In the genomic region with DNA sequence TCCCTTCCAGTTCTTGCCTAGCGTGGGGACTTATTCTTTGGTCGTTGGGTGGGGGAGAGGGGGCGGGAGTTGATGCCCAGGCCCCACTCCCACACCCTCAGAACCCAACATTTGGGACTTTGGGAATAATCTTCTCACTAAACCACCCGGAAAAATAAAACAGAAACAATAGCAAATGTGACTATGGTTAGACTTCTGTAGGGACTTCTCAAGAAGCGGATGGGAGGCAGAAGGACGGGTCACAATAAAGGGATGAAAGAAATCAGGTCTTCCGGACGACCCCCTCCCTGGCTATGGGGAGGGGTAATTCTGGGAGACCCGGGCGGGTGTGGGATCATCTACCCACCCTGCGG, we compare ENCODE assay signal across 8 cellular contexts. TPM values are rescaled to one million over a fixed set of nuclear protein-coding genes. Genes with fewer than 3 reads are reported as not detected.
DNase-seq lines count a peak whose midpoint lies in the region; ATAC-seq and TF ChIP-seq lines count a peak whose summit lies in the region.

No MANE protein-coding gene starts in this region.

- H3K79me1 ChIP-seq in mesendoderm (ENCODE audit: low read length) = no peaks in the 10 kb centered on the region

- peak overlapping the region; percentile 92 for H3K4me2 ChIP-seq in mesendoderm (ENCODE audit: low read length)

- no peak overlapping the region for H3K4ac ChIP-seq in mesendoderm (ENCODE audit: low read depth, low read length)

- H3K4me3 ChIP-seq in left ventricle myocardium inferior = peak overlapping the region; percentile 60
- peak overlapping the region; percentile 36 for H3K4me3 ChIP-seq in astrocyte of the cerebellum (ENCODE audit: low read depth, low read length)
- no peak overlapping the region for H3K4me3 ChIP-seq in mesendoderm (ENCODE audit: low read length)
- H3K4me3 ChIP-seq in vagina = peak overlapping the region; percentile 19 to 38

- H3K27me3 ChIP-seq in left ventricle myocardium inferior (ENCODE audit: low read depth) (peaks cover 52% of the 10 kb centered on the region), mesendoderm (ENCODE audit: insufficient read depth, low read length, poor library complexity) (peaks cover 3% of the 10 kb centered on the region), vagina (peaks cover 5% of the 10 kb centered on the region)

- DNase-seq in left ventricle myocardium inferior = no peak
- no peak for DNase-seq in left cardiac atrium
- no peak for DNase-seq in astrocyte of the cerebellum (ENCODE audit: low read depth)
- DNase-seq in mesendoderm = no peak
- no peak for DNase-seq in vagina (ENCODE audit: extremely low spot score in 2 of 2)
- DNase-seq in DMS53 treated with DMSO at 0.1 percent for 48 hours (lab: John Stamatoyannopoulos, UW; ENCODE audit: unreplicated experiment) = no peak
- no peak for DNase-seq in SIG-M5 (lab: John Stamatoyannopoulos, UW)
- DNase-seq in superior temporal gyrus (ENCODE audit: extremely low spot score) = no peak

- H3K27ac ChIP-seq in left ventricle myocardium inferior (replicated peaks) (no peak overlapping the region), mesendoderm (ENCODE audit: low read depth, low read length) (no peak overlapping the region), vagina (no peak overlapping the region)

- WGBS in mesendoderm (ENCODE audit: extremely low coverage, insufficient coverage, low lambda C conversion rate) = no CpG with 5 or more reads among the region's 11 CpGs

- H3K36me3 ChIP-seq in left ventricle myocardium inferior = no peaks in the 10 kb centered on the region
- H3K36me3 ChIP-seq in mesendoderm (ENCODE audit: control insufficient read depth, insufficient read depth, low read length) = no peaks in the 10 kb centered on the region
- H3K36me3 ChIP-seq in vagina = no peaks in the 10 kb centered on the region

- H2BK5ac ChIP-seq in mesendoderm (ENCODE audit: low read length) = no peak overlapping the region

- peaks cover 39% of the 10 kb centered on the region for H3K4me1 ChIP-seq in left ventricle myocardium inferior
- peaks cover 6% of the 10 kb centered on the region for H3K4me1 ChIP-seq in mesendoderm (ENCODE audit: control insufficient read depth, low read depth, low read length)
- H3K4me1 ChIP-seq in vagina = peaks cover 27% of the 10 kb centered on the region

- no peak overlapping the region for H3K18ac ChIP-seq in mesendoderm (ENCODE audit: low read length)

- no peak for ATAC-seq in left cardiac atrium

- H3K56ac ChIP-seq in mesendoderm (ENCODE audit: low read length) = peak overlapping the region; percentile 86

- in situ Hi-C loops in astrocyte of the cerebellum (cut with HindIII; ENCODE audit: low sequenced_read_pairs) = loop anchor here (5.0 kb wide), 1 partner anchor 155 kb away; no protein-coding TSS in a partner anchor

- peak overlapping the region; percentile 59 for H3K9ac ChIP-seq in mesendoderm (ENCODE audit: low read length)

- H3K79me2 ChIP-seq in mesendoderm (ENCODE audit: control insufficient read depth, insufficient read depth, low read length) = no peaks in the 10 kb centered on the region

- no peak overlapping the region for H2BK120ac ChIP-seq in mesendoderm (ENCODE audit: low read depth, low read length)

- no peak overlapping the region for H4K8ac ChIP-seq in mesendoderm (ENCODE audit: low read depth, low read length)

- H4K5ac ChIP-seq in mesendoderm (ENCODE audit: low read length) = no peak overlapping the region

- intact Hi-C loops in left ventricle myocardium inferior (cut with micrococcal nuclease) (no loop called here), left cardiac atrium (cut with DNase I) (loop anchor here in 1 of 2 donors (5.0 kb wide), 1 partner anchor 145 kb away; the partner anchor contains the start of gene GPR84), vagina (cut with DNase I) (loop anchor here (10.0 kb wide), 1 partner anchor 148 kb away; the partner anchor contains the start of gene GPR84)

- no peak overlapping the region for H2AK5ac ChIP-seq in mesendoderm (ENCODE audit: low read length)

- no peak overlapping the region for H2BK15ac ChIP-seq in mesendoderm (replicated peaks; ENCODE audit: low read depth)

- no peak for TF ChIP-seq POLR2A in vagina (IDR thresholded peaks at IDR 0.05)

- TF ChIP-seq CTCF in left ventricle myocardium inferior (IDR thresholded peaks at IDR 0.05; ENCODE audit: borderline replicate concordance) (peak; percentile 25), astrocyte of the cerebellum (IDR thresholded peaks at IDR 0.05; ENCODE audit: low read depth, low read length, missing control alignments) (no peak), vagina (IDR thresholded peaks at IDR 0.05) (no peak)

- H3K9me3 ChIP-seq in left ventricle myocardium inferior (replicated peaks) = no peaks in the 10 kb centered on the region
- no peaks in the 10 kb centered on the region for H3K9me3 ChIP-seq in vagina

- no peak overlapping the region for H3K23ac ChIP-seq in mesendoderm (ENCODE audit: low read length)

RNA-seq across cellular contexts. Expression of gene SMUG1, which starts 28.5 kb away (rescaled TPM):
- total RNA-seq in left ventricle myocardium inferior (16.2 TPM), left cardiac atrium (10 to 100 TPM; 17.9 to 18.0 TPM), vagina (16.5 TPM)
- 13.5 TPM for polyA plus RNA-seq in mesendoderm (2013, experiment 1 of 2)
- polyA plus RNA-seq in mesendoderm (2013, experiment 2 of 2) = 13.2 TPM
